8 cellular contexts compared by ENCODE assay signal in genomic region chr1:43565600-43566360, GRCh38. TPM values are rescaled to one million over a fixed set of nuclear protein-coding genes. Genes with fewer than 3 reads are reported as not detected.
DNase-seq lines count a peak whose midpoint lies in the region; ATAC-seq, FAIRE-seq and TF ChIP-seq lines count a peak whose summit lies in the region.

No MANE protein-coding gene starts in this region.

- no peak for FAIRE-seq in GM12878 (lab: Jason Lieb, UNC)

- H4K20me1 ChIP-seq in GM12878 (ENCODE audit: control insufficient read depth, insufficient read depth): no peaks in the 10 kb centered on the region
- H4K20me1 ChIP-seq in Karpas-422 (ENCODE audit: insufficient read depth, low read depth, low read length): no peaks in the 10 kb centered on the region

- RAD21 ChIA-PET in GM12878 (lab: Charles Lee; ENCODE audit: unreplicated experiment): interaction anchor here (1.0 kb wide), 1 partner anchor 88 kb away, joined by 3 read pairs; no protein-coding TSS in a partner anchor

- no TSS peak for BruUV-seq in GM12878 (replicated peaks; lab: Mats Ljungman, UMichigan)

- H3K9ac ChIP-seq in GM12878 (ENCODE audit: control insufficient read depth, insufficient read depth, low read length) (no peak overlapping the region), skeletal muscle tissue (ENCODE audit: low read depth in 1 of 3, low read length in 3 of 3) (peak overlapping the region in 2 of 3 donors; percentile 14 to 70), Karpas-422 (ENCODE audit: low read length) (no peak overlapping the region)

- SMC1A ChIA-PET in GM12878 (lab: Charles Lee; ENCODE audit: uncharacterized antibody, unreplicated experiment): interaction anchor here (0.7 kb wide), 1 partner anchor 21 kb away, joined by 3 read pairs; no protein-coding TSS in a partner anchor

- peak overlapping the region; percentile 76; the same call in 1 of the 2 replicates for H3K27ac ChIP-seq in RWPE1
- no peak overlapping the region for H3K27ac ChIP-seq in GM12878 (ENCODE audit: control insufficient read depth, insufficient read depth)
- H3K27ac ChIP-seq in skeletal muscle tissue (ENCODE audit: low read depth, low read length): no peak overlapping the region
- no peak overlapping the region for H3K27ac ChIP-seq in Karpas-422 (ENCODE audit: low read length)

- H3K9me2 ChIP-seq in Karpas-422 (replicated peaks; ENCODE audit: insufficient read depth, low read length): no peaks in the 10 kb centered on the region

- 5% methylated on average over 39 of the region's 62 CpGs for WGBS in GM12878 (ENCODE audit: insufficient coverage, insufficient replicate concordance, low lambda C conversion rate, missing lambda C conversion rate)

- in situ Hi-C loops in GM12878 (cut with MboI): no loop called here

- peak overlapping the region; percentile 51; the same call in 1 of the 2 replicates for H2AFZ ChIP-seq in GM12878 (ENCODE audit: control insufficient read depth, low read depth, low read length)
- H2AFZ ChIP-seq in Karpas-422 (ENCODE audit: low read length): no peak overlapping the region

- TF ChIP-seq POLR2A in GM12878 (IDR thresholded peaks at IDR 0.05; ENCODE audit: low read depth, low read length): no peak

- no peak for TF ChIP-seq EP300 in GM12878 (IDR thresholded peaks at IDR 0.05; ENCODE audit: borderline replicate concordance in 1 of 2, control insufficient read depth in 1 of 2, low read depth in 2 of 2, low read length in 2 of 2)

- H3K4me1 ChIP-seq in GM12878 (ENCODE audit: control insufficient read depth, insufficient read depth, low read length) (peaks cover 3% of the 10 kb centered on the region; the same call in 1 of the 2 replicates), skeletal muscle tissue (ENCODE audit: control insufficient read depth in 3 of 3, insufficient read depth in 3 of 3, low read length in 3 of 3) (peaks cover 12 to 20% (median 16%) of the 10 kb centered on the region in 3 donors), Karpas-422 (ENCODE audit: low read length) (no peaks in the 10 kb centered on the region)

- CTCF ChIA-PET in RWPE1 (lab: Yijun Ruan, JAX): no interaction called here
- CTCF ChIA-PET in GM12878 (lab: Yijun Ruan, JAX): interaction anchor here (0.6 kb wide), 1 partner anchor 198 kb away, joined by 3 read pairs; no protein-coding TSS in a partner anchor

- H3K9me3 ChIP-seq in GM12878 (replicated peaks; ENCODE audit: control insufficient read depth, insufficient read depth, low read length) (no peaks in the 10 kb centered on the region), skeletal muscle tissue (ENCODE audit: control insufficient read depth in 3 of 3, low read length in 3 of 3) (no peaks in the 10 kb centered on the region), Karpas-422 (ENCODE audit: low read length) (no peaks in the 10 kb centered on the region)

- no peaks in the 10 kb centered on the region for H3K36me3 ChIP-seq in GM12878 (ENCODE audit: control insufficient read depth in 2 of 2, insufficient read depth in 2 of 2, low read length in 1 of 2)
- no peaks in the 10 kb centered on the region for H3K36me3 ChIP-seq in skeletal muscle tissue (ENCODE audit: control insufficient read depth in 3 of 3, insufficient read depth in 3 of 3, low read length in 3 of 3)
- H3K36me3 ChIP-seq in Karpas-422 (ENCODE audit: insufficient read depth, low read length): no peaks in the 10 kb centered on the region

- H3K4me3 ChIP-seq in GM12864 (ENCODE audit: low read depth, low read length) (peak overlapping the region; percentile 26), GM12878 (no peak overlapping the region), skeletal muscle tissue (ENCODE audit: low read length in 3 of 3) (peak overlapping the region; percentile 63 to 77 (median 69)), Karpas-422 (ENCODE audit: low read length) (no peak overlapping the region)

- intact Hi-C loops in GM12878 (cut with micrococcal nuclease; ENCODE audit: unreplicated experiment): no loop called here

- peaks cover 0 to 4% of the 10 kb centered on the region in 2 experiments; a peak in 2 of 4 replicates for H3K27me3 ChIP-seq in GM12878 (replicated peaks in 1 of 2; ENCODE audit: control insufficient read depth in 2 of 2, insufficient read depth in 2 of 2, low read length in 1 of 2)
- peaks cover 0 to 15% (median 7%) of the 10 kb centered on the region in 3 donors for H3K27me3 ChIP-seq in skeletal muscle tissue (ENCODE audit: control insufficient read depth in 3 of 3, insufficient read depth in 3 of 3, low read length in 3 of 3)
- H3K27me3 ChIP-seq in Karpas-422 (ENCODE audit: low read length): no peaks in the 10 kb centered on the region

- TF ChIP-seq RAD21 in GM12878 (IDR thresholded peaks at IDR 0.05; ENCODE audit: insufficient read depth, low read depth, low read length): no peak

- DNase-seq in GM12864 (ENCODE audit: low read depth) (no peak), RWPE1 (ENCODE audit: low spot score) (no peak), GM12878 (ENCODE audit: low read depth, low spot score) (no peak), iPS-NIHi11 (ENCODE audit: low spot score) (peak; percentile 95), T-helper 9 cell (no peak), Karpas-422 (no peak), LoVo (ENCODE audit: low spot score) (no peak)

- POLR2A ChIA-PET in RWPE1 (lab: Yijun Ruan, JAX; ENCODE audit: low non-redundant PET): no interaction called here
- POLR2A ChIA-PET in GM12878 (lab: Charles Lee): no interaction called here

- H3K79me2 ChIP-seq in GM12878 (ENCODE audit: control insufficient read depth, insufficient read depth, low read length) (no peaks in the 10 kb centered on the region), Karpas-422 (ENCODE audit: low read length) (no peaks in the 10 kb centered on the region)

- TF ChIP-seq CTCF in GM12864 (IDR thresholded peaks at IDR 0.05; ENCODE audit: low read depth, low read length, missing control alignments): no peak
- no peak for TF ChIP-seq CTCF in RWPE1 (conservative IDR thresholded peaks at IDR 0.05; ENCODE audit: low read depth)
- no peak for TF ChIP-seq CTCF in GM12878 (IDR thresholded peaks at IDR 0.05 in 2 of 3, conservative IDR thresholded peaks at IDR 0.05 in 1 of 3; ENCODE audit: control insufficient read depth in 2 of 3, extremely low read depth in 1 of 3, insufficient read depth in 1 of 3, low read depth in 3 of 3, low read length in 3 of 3)

- ATAC-seq in GM12878: no peak

- H3K4me2 ChIP-seq in GM12878 (ENCODE audit: control insufficient read depth, insufficient read depth): peak overlapping the region; percentile 31
- H3K4me2 ChIP-seq in Karpas-422 (ENCODE audit: low read depth, low read length, poor library complexity, severe bottlenecking): no peak overlapping the region

TF ChIP-seq in GM12878, 131 proteins besides CTCF, POLR2A, EP300 and RAD21 (continues in another document):
- TF ChIP-seq SMAD5 (IDR thresholded peaks at IDR 0.05; ENCODE audit: low read depth) (no peak), MLLT1 (IDR thresholded peaks at IDR 0.05) (no peak), CREM (IDR thresholded peaks at IDR 0.05; ENCODE audit: low read depth) (no peak), SMARCA5 (IDR thresholded peaks at IDR 0.05) (no peak), MYC (IDR thresholded peaks at IDR 0.05; ENCODE audit: insufficient read depth, insufficient read length, insufficient replicate concordance, low read length, severe bottlenecking) (no peak), HSF1 (IDR thresholded peaks at IDR 0.05; ENCODE audit: low read depth, low read length) (no peak), CHD1 (IDR thresholded peaks at IDR 0.05; ENCODE audit: low read depth, low read length) (no peak), ATF7 (IDR thresholded peaks at IDR 0.05; ENCODE audit: low read depth) (no peak), TARDBP (IDR thresholded peaks at IDR 0.05; ENCODE audit: borderline replicate concordance) (no peak)

RNA-seq across cellular contexts. Expression of gene PTPRF, which starts 35.1 kb away (rescaled TPM):
- 13.6 and 15.1 TPM in 2 replicates for total RNA-seq in GM12878 (2013; cell fraction: nucleolus; rRNA removed)
- total RNA-seq in GM12878 (2014; rRNA removed): 0.34 and 0.54 TPM in 2 replicates
- total RNA-seq in GM12878 (2014; rRNA removed; fragmentation: Illumina TruSeq; extraction: Trizol): 0.22 and 0.23 TPM in 2 replicates
- total RNA-seq in GM12878 (2021): 1.1 and 1.2 TPM in 2 replicates
- polyA plus RNA-seq in GM12878 (2011; ENCODE audit: low read depth): 2.9 TPM
- 1.0 and 2.6 TPM in 2 replicates for polyA plus RNA-seq in GM12878 (2011; rRNA removed)
- 1.8 and 2.1 TPM in 2 replicates for polyA plus RNA-seq in GM12878 (2011; cell fraction: cytosol; rRNA removed)
- 7.7 and 10.8 TPM in 2 replicates for polyA plus RNA-seq in GM12878 (2011; cell fraction: nucleus; rRNA removed)
- 3.0 and 4.2 TPM in 2 replicates for polyA plus RNA-seq in GM12878 (2012)
- 0.10 and 0.29 TPM in 2 replicates for polyA plus RNA-seq in GM12878 (2014; fragmentation: Illumina TruSeq; extraction: Trizol)
- polyA plus RNA-seq in GM12878 (2014; fragmentation: Nextera tagmentation; extraction: Ambion mirVana): under 1 TPM; 0.04 to 0.05 TPM
- 0.47 and 1.4 TPM in 2 replicates for polyA plus RNA-seq in GM12878 (2014; rRNA removed)
- under 1 TPM; 0.23 to 0.52 TPM for polyA plus RNA-seq in GM12878 (2016; fragmentation: Nextera tagmentation; extraction: Ambion mirVana)
- polyA minus RNA-seq in GM12878 (2011; rRNA and poly(A)+ RNA removed): 4.2 and 7.5 TPM in 2 replicates
- polyA minus RNA-seq in GM12878 (2011; cell fraction: cytosol; rRNA and poly(A)+ RNA removed): 4.1 and 4.9 TPM in 2 replicates
- 1.7 and 3.2 TPM in 2 replicates for polyA minus RNA-seq in GM12878 (2011; cell fraction: nucleus; rRNA and poly(A)+ RNA removed)
- 10.4 TPM for total RNA-seq in skeletal muscle tissue
- not detected in 2 replicates for total RNA-seq in Karpas-422 (2014; rRNA removed; shearing (Covaris generic); ENCODE audit: low replicate concordance)

Comparison
In these comparisons a context has a peak if more than half of its experiments do, and no peak if none do; other contexts are left out.
1. H3K4me3 ChIP-seq: peak in GM12864 (single experiment) and skeletal muscle tissue (3 of 3); none in GM12878 (single experiment) and Karpas-422 (single experiment).
2. H3K9ac ChIP-seq: peak in skeletal muscle tissue (2 of 3); none in GM12878 (single experiment) and Karpas-422 (single experiment).